Comparison of ENCODE assay signal across 21 cellular contexts in genomic region chr3:39187372-39188155, GRCh38. TPM values are rescaled to one million over a fixed set of nuclear protein-coding genes. Genes with fewer than 3 reads are reported as not detected.
"Had no signal": no experiment of that assay in that cellular context is flagged by ENCODE, and none has a peak within 500 bp of the region (broad histone marks: within the 10 kb centered on the region; RNA-seq: fewer than 3 reads in every experiment).

No MANE protein-coding gene starts in this region.

- FAIRE-seq: endometrium, kidney had no signal

- H3K36me3 ChIP-seq: breast epithelium, colonic mucosa, left lung, sigmoid colon, upper lobe of right lung had no signal

- H3K27me3 Mint-ChIP-seq: activated CD4-positive, alpha-beta memory T cell treated with anti-CD3 and anti-CD28 coated beads, Interleukin-2, amount 10 ng/mL, durations not matched to agents 7 days and 5 days; activated CD4-positive, alpha-beta T cell treated with anti-CD3 and anti-CD28 coated beads, Interleukin-2, amount 10 ng/mL, durations not matched to agents 24 days and 14 days; activated CD8-positive, alpha-beta memory T cell treated with anti-CD3 and anti-CD28 coated beads, Interleukin-2, amount 10 ng/mL, durations not matched to agents 7 days and 5 days; activated naive CD8-positive, alpha-beta T cell; central memory CD8-positive, alpha-beta T cell; natural killer cell treated with Interleukin-12 subunit alpha and Interleukin-12 subunit beta and Interleukin-15 and Interleukin-18, amount 100 ng/mL, for 72 hours had no signal

- H3K27ac ChIP-seq: breast epithelium, colonic mucosa, left lung, sigmoid colon, upper lobe of right lung had no signal

- ATAC-seq: activated CD8-positive, alpha-beta memory T cell treated with anti-CD3 and anti-CD28 coated beads, Interleukin-2, amount 10 ng/mL, durations not matched to agents 7 days and 5 days; left lung; natural killer cell treated with Interleukin-12 subunit alpha and Interleukin-12 subunit beta and Interleukin-15 and Interleukin-18, amount 100 ng/mL, for 72 hours; upper lobe of right lung had no signal

- DNase-seq: activated CD4-positive, alpha-beta memory T cell treated with anti-CD3 and anti-CD28 coated beads, Interleukin-2, amount 10 ng/mL, durations not matched to agents 7 days and 5 days; activated CD4-positive, alpha-beta T cell treated with anti-CD3 and anti-CD28 coated beads, Interleukin-2, amount 10 ng/mL, durations not matched to agents 24 days and 14 days; activated CD8-positive, alpha-beta memory T cell treated with anti-CD3 and anti-CD28 coated beads, Interleukin-2, amount 10 ng/mL, durations not matched to agents 7 days and 5 days; amniotic stem cell; colonic mucosa; kidney; left lung; nucleus accumbens; sigmoid colon; SK-N-SH; stimulated activated CD4-positive, alpha-beta T cell treated with anti-CD3 and anti-CD28 coated beads, Interleukin-2, amount 100 ng/mL, for 48 hours; stimulated activated CD8-positive, alpha-beta memory T cell treated with anti-CD3 and anti-CD28 coated beads, Interleukin-4, amount 100 ng/mL, for 48 hours; stimulated activated naive CD4-positive, alpha-beta T cell treated with Interleukin-2 at 50 U/mL for 16 hours; upper lobe of right lung had no signal

- H3K4me1 ChIP-seq: colonic mucosa had no signal

- H3K9me3 Mint-ChIP-seq: activated CD4-positive, alpha-beta memory T cell treated with anti-CD3 and anti-CD28 coated beads, Interleukin-2, amount 10 ng/mL, durations not matched to agents 7 days and 5 days; activated CD4-positive, alpha-beta T cell treated with anti-CD3 and anti-CD28 coated beads, Interleukin-2, amount 10 ng/mL, durations not matched to agents 24 days and 14 days; central memory CD8-positive, alpha-beta T cell; natural killer cell treated with Interleukin-12 subunit alpha and Interleukin-12 subunit beta and Interleukin-15 and Interleukin-18, amount 100 ng/mL, for 72 hours had no signal

- H3K9ac ChIP-seq: SK-N-SH had no signal

- H3K4me2 ChIP-seq: SK-N-SH had no signal

- H3K27ac Mint-ChIP-seq: activated CD4-positive, alpha-beta memory T cell treated with anti-CD3 and anti-CD28 coated beads, Interleukin-2, amount 10 ng/mL, durations not matched to agents 7 days and 5 days; activated CD4-positive, alpha-beta T cell treated with anti-CD3 and anti-CD28 coated beads, Interleukin-2, amount 10 ng/mL, durations not matched to agents 24 days and 14 days; activated CD8-positive, alpha-beta memory T cell treated with anti-CD3 and anti-CD28 coated beads, Interleukin-2, amount 10 ng/mL, durations not matched to agents 7 days and 5 days; activated naive CD8-positive, alpha-beta T cell; natural killer cell treated with Interleukin-12 subunit alpha and Interleukin-12 subunit beta and Interleukin-15 and Interleukin-18, amount 100 ng/mL, for 72 hours had no signal

- H3K36me3 Mint-ChIP-seq: activated CD8-positive, alpha-beta memory T cell treated with anti-CD3 and anti-CD28 coated beads, Interleukin-2, amount 10 ng/mL, durations not matched to agents 7 days and 5 days; activated naive CD8-positive, alpha-beta T cell; natural killer cell treated with Interleukin-12 subunit alpha and Interleukin-12 subunit beta and Interleukin-15 and Interleukin-18, amount 100 ng/mL, for 72 hours had no signal

- H3K27me3 ChIP-seq: breast epithelium, colonic mucosa, left lung, sigmoid colon, upper lobe of right lung had no signal

- H3K9me3 ChIP-seq: breast epithelium, colonic mucosa, left lung, sigmoid colon, SK-N-SH, upper lobe of right lung had no signal

- H3K4me3 ChIP-seq: breast epithelium, colonic mucosa, left lung, sigmoid colon, upper lobe of right lung had no signal

- H3K4me3 Mint-ChIP-seq: activated CD4-positive, alpha-beta memory T cell treated with anti-CD3 and anti-CD28 coated beads, Interleukin-2, amount 10 ng/mL, durations not matched to agents 7 days and 5 days; activated CD4-positive, alpha-beta T cell treated with anti-CD3 and anti-CD28 coated beads, Interleukin-2, amount 10 ng/mL, durations not matched to agents 24 days and 14 days; activated CD8-positive, alpha-beta memory T cell treated with anti-CD3 and anti-CD28 coated beads, Interleukin-2, amount 10 ng/mL, durations not matched to agents 7 days and 5 days; activated naive CD8-positive, alpha-beta T cell; central memory CD8-positive, alpha-beta T cell; natural killer cell treated with Interleukin-12 subunit alpha and Interleukin-12 subunit beta and Interleukin-15 and Interleukin-18, amount 100 ng/mL, for 72 hours had no signal

RNA-seq across cellular contexts. Expression of gene XIRP1, which starts 4.8 kb away (rescaled TPM):
- total RNA-seq: colonic mucosa, fibroblast of villous mesenchyme, subcutaneous adipose tissue, upper lobe of right lung had no signal
- polyA plus RNA-seq: SK-N-SH had no signal
